In the genomic region with DNA sequence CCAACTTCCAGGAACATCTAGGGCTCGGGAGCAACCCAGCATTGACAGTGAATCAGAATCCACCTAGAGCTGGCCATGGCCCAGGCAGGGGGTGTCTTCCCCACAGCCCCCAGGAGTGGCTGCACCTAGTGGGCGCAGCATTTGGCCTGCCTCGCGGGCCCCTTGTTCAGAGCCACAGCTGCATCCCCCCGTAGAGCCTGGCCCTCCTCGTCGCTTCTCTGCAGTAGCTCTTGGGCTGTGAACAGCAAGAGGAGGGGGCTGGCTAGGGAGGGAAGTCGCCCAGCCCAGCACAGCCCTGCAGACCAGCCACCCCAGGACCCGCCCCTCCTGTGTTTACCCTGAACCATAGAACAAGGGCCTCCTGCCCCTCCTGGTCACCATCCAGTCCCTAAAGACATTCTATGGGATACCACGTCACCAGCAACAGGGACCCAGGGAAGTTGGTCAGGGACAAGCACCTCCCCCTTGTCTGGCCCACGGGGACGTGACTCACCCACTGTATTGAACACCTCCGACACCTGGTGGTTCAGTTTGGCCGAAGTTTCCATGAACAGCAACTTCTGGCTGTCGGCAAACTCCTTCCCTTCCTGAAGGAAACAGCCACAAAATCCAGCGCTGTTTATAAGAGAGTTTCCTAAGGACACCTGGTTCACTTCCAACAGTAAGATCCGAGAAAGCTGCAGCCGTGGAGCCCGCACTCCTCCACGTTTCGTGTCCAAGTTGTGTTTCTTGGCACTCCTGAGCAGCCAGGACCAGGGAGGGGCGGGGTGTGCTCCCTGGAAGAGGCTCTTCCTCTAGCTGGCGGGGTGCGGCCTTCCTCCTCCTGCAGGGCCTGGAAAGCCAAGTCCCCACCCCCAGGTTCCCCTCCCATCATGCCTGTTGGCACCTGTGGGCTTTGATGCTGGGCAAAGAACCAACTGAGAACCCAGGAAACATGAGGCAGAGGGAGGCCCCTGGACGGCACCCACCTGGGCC, we compare ENCODE assay signal across 2 cellular contexts.
TF ChIP-seq lines count a peak whose summit lies in the region.

No MANE protein-coding gene starts in this region.

TF ChIP-seq in H1, 55 proteins besides CTCF, POLR2A, EP300 and RAD21:
- TF ChIP-seq ASH2L (IDR thresholded peaks at IDR 0.05; ENCODE audit: low read length) (no peak), USF2 (IDR thresholded peaks at IDR 0.05; ENCODE audit: low read length) (no peak), BCL11A (IDR thresholded peaks at IDR 0.05; ENCODE audit: low read depth in 2 of 2, low read length in 2 of 2) (no peak), PHF8 (conservative IDR thresholded peaks at IDR 0.05; ENCODE audit: low read depth, low read length) (no peak), RFX5 (IDR thresholded peaks at IDR 0.05; ENCODE audit: borderline replicate concordance, low read depth, low read length) (no peak), ZNF274 (IDR thresholded peaks at IDR 0.05; ENCODE audit: borderline replicate concordance, extremely low read depth, low read length) (no peak), ATF3 (IDR thresholded peaks at IDR 0.05; ENCODE audit: insufficient read depth, low read depth, low read length) (no peak), CBX8 (IDR thresholded peaks at IDR 0.05; ENCODE audit: borderline replicate concordance, low read depth, low read length) (no peak), YY1 (IDR thresholded peaks at IDR 0.05; ENCODE audit: low read depth, low read length) (no peak), SAP30 (IDR thresholded peaks at IDR 0.05; ENCODE audit: insufficient read depth, insufficient replicate concordance, low read length) (no peak), CHD1 (IDR thresholded peaks at IDR 0.05; ENCODE audit: low read depth, low read length) (no peak), SIN3A (conservative IDR thresholded peaks at IDR 0.05 in 1 of 2, IDR thresholded peaks at IDR 0.05 in 1 of 2; ENCODE audit: low read depth in 1 of 2, low read length in 2 of 2) (no peak), KDM5A (IDR thresholded peaks at IDR 0.05; ENCODE audit: low read length) (no peak), SUZ12 (IDR thresholded peaks at IDR 0.05; ENCODE audit: low read length) (no peak), SIRT6 (IDR thresholded peaks at IDR 0.05; ENCODE audit: low read length) (no peak)
- TF ChIP-seq, protein P1, sequence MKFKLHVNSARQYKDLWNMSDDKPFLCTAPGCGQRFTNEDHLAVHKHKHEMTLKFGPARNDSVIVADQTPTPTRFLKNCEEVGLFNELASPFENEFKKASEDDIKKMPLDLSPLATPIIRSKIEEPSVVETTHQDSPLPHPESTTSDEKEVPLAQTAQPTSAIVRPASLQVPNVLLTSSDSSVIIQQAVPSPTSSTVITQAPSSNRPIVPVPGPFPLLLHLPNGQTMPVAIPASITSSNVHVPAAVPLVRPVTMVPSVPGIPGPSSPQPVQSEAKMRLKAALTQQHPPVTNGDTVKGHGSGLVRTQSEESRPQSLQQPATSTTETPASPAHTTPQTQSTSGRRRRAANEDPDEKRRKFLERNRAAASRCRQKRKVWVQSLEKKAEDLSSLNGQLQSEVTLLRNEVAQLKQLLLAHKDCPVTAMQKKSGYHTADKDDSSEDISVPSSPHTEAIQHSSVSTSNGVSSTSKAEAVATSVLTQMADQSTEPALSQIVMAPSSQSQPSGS (IDR thresholded peaks at IDR 0.05; ENCODE audit: low read length), result no peak

TF ChIP-seq in HepG2, 621 proteins besides CTCF, POLR2A, EP300 and RAD21:
- TF ChIP-seq SIX4 (CRISPR knock-in tag; IDR thresholded peaks at IDR 0.05) (no peak), PAF1 (CRISPR knock-in tag; IDR thresholded peaks at IDR 0.05) (no peak), POLR2G (IDR thresholded peaks at IDR 0.05; ENCODE audit: low read depth, low read length) (peak; percentile 31; the same call in 1 of the 2 replicates), SAFB2 (CRISPR knock-in tag; IDR thresholded peaks at IDR 0.05; ENCODE audit: borderline replicate concordance, low read depth) (0 out of 2 replicates have a peak, but pooled peaks have one; percentile 4), SOX13 (IDR thresholded peaks at IDR 0.05) (no peak), SOX13 (CRISPR knock-in tag; conservative IDR thresholded peaks at IDR 0.05 in 1 of 2, IDR thresholded peaks at IDR 0.05 in 1 of 2) (no peak), YEATS2 (CRISPR knock-in tag; IDR thresholded peaks at IDR 0.05; ENCODE audit: borderline replicate concordance) (no peak), ZNF547 (CRISPR knock-in tag; IDR thresholded peaks at IDR 0.05) (no peak), AGO2 (optimal IDR thresholded peaks at IDR 0.05; ENCODE audit: low read depth, low read length) (peak; percentile 70), IKZF1 (IDR thresholded peaks at IDR 0.05) (no peak), ZNF207 (IDR thresholded peaks at IDR 0.05; ENCODE audit: borderline replicate concordance) (no peak), SOX5 (CRISPR knock-in tag; IDR thresholded peaks at IDR 0.05; ENCODE audit: borderline replicate concordance) (no peak), HIVEP1 (CRISPR knock-in tag; IDR thresholded peaks at IDR 0.05) (no peak), ZNF75D (CRISPR knock-in tag; IDR thresholded peaks at IDR 0.05; ENCODE audit: borderline replicate concordance) (no peak), ZNF709 (CRISPR knock-in tag; IDR thresholded peaks at IDR 0.05) (no peak), CHCHD3 (CRISPR knock-in tag; IDR thresholded peaks at IDR 0.05) (0 out of 2 replicates have a peak, but pooled peaks have one; percentile 7), CENPT (CRISPR knock-in tag; IDR thresholded peaks at IDR 0.05; ENCODE audit: low read depth) (no peak), HES4 (CRISPR knock-in tag; IDR thresholded peaks at IDR 0.05; ENCODE audit: borderline replicate concordance) (no peak), HNRNPL (IDR thresholded peaks at IDR 0.05; ENCODE audit: low read depth, low read length) (0 out of 2 replicates have a peak, but pooled peaks have one; percentile 6)
- TF ChIP-seq, protein P2, sequence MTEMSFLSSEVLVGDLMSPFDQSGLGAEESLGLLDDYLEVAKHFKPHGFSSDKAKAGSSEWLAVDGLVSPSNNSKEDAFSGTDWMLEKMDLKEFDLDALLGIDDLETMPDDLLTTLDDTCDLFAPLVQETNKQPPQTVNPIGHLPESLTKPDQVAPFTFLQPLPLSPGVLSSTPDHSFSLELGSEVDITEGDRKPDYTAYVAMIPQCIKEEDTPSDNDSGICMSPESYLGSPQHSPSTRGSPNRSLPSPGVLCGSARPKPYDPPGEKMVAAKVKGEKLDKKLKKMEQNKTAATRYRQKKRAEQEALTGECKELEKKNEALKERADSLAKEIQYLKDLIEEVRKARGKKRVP (CRISPR knock-in tag; IDR thresholded peaks at IDR 0.05), result no peak
